Comparison of ENCODE assay signal across 19 cellular contexts in the genomic region with DNA sequence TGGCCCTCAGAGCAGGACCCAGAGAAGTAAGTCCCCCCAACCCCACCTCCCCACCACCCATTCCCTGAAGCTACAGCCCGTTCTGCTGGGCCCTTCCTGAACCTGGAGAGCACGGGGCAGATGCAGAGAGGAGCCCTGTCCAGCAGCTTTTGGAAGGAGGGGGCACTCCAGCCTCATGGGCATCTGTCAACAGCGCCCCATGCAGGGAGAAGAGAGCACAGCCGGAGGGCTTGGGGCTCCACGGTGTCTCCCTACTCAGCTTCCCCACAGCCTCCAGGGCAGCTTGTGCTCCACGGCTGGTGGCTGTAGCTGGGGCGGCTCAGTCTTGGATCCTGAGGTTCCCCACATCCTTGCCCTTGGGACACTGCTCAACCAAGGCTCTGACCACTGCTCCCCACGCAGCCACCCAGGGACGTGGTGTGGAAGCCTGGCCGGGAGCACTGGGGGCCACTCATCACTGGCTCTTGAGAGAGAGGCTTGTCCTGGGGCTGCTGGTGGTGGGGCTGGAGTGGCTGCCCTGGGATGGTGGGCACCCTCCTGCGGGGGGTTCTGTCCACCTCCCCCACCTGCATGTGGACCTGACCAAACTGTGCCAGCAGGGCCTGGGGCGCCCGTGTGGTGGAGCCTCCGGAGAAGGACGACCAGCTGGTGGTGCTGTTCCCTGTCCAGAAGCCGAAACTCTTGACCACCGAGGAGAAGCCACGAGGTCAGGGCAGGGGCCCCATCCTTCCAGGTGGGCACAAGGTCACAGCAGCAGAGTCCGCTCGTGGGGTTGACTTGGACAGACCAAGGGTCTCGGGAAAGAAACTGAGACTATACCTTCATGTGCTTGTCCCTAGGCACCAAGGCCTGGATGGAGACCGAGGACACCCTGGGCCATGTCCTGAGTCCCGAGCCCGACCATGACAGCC. TPM values are rescaled to one million over a fixed set of nuclear protein-coding genes. Genes with fewer than 3 reads are reported as not detected.
DNase-seq lines count a peak whose midpoint lies in the region; ATAC-seq, FAIRE-seq and TF ChIP-seq lines count a peak whose summit lies in the region.
"Had no signal": no experiment of that assay in that cellular context is flagged by ENCODE, and none has a peak within 500 bp of the region (broad histone marks: within the 10 kb centered on the region; RNA-seq: fewer than 3 reads in every experiment).

No MANE protein-coding gene starts in this region.

- CTCF ChIA-PET in K562 (lab: Yijun Ruan, JAX; ENCODE audit: low intra/inter-chr PET ratio) = no interaction called here
- CTCF ChIA-PET in activated naive CD4-positive, alpha-beta T cell treated with anti-CD3 and anti-CD28 coated beads, Interleukin-2, amount 10 ng/mL, durations not matched to agents 7 days and 5 days (lab: Charles Lee) = interaction anchor here (3.5 kb wide), 1 partner anchor 22 kb away, joined by 12 read pairs; no protein-coding TSS in a partner anchor

- no peak overlapping the region for H3K4me3 Mint-ChIP-seq in progenitor cell of endocrine pancreas (ENCODE audit: low read depth)
- no peak overlapping the region for H3K4me3 Mint-ChIP-seq in activated naive CD4-positive, alpha-beta T cell treated with anti-CD3 and anti-CD28 coated beads, Interleukin-2, amount 10 ng/mL, durations not matched to agents 7 days and 5 days
- H3K4me3 Mint-ChIP-seq: nephron had no signal

- TF ChIP-seq CTCF in right atrium auricular region (IDR thresholded peaks at IDR 0.05) (no peak), K562 (IDR thresholded peaks at IDR 0.05 in 2 of 3, conservative IDR thresholded peaks at IDR 0.05 in 1 of 3; ENCODE audit: insufficient read depth in 2 of 3, low read depth in 1 of 3, low read length in 3 of 3) (peak; percentile 22 to 47 (median 42); a peak in 4 of 6 replicates), progenitor cell of endocrine pancreas (IDR thresholded peaks at IDR 0.05; ENCODE audit: unreplicated experiment) (no peak)

- ATAC-seq in right cardiac atrium (no peak), K562 (peak; percentile 72)
- ATAC-seq: gastroesophageal sphincter had no signal

- no peak for TF ChIP-seq RAD21 in K562 (CRISPR knock-in tag; conservative IDR thresholded peaks at IDR 0.05 in 1 of 2, IDR thresholded peaks at IDR 0.05 in 1 of 2)

- H3K27ac ChIP-seq in right cardiac atrium (ENCODE audit: low read length) (no peak overlapping the region), right atrium auricular region (no peak overlapping the region), K562 (ENCODE audit: extremely low read depth, low read depth, low read length) (no peak overlapping the region)
- H3K27ac ChIP-seq: colonic mucosa, gastroesophageal sphincter had no signal

- intact Hi-C loops in right cardiac atrium (cut with DNase I) (no loop called here), K562 (cut with micrococcal nuclease) (no loop called here)

- H4K20me1 ChIP-seq in K562 (replicated peaks; ENCODE audit: control insufficient read depth, insufficient read depth, low read length) = no peaks in the 10 kb centered on the region

- WGBS in right cardiac atrium = 61% methylated on average over 24 of the region's 24 CpGs
- WGBS in K562 (ENCODE audit: insufficient coverage, low coverage, missing lambda C conversion rate) = 46% methylated on average over 13 of the region's 24 CpGs

- H3K36me3 ChIP-seq in right atrium auricular region (no peaks in the 10 kb centered on the region), K562 (ENCODE audit: control insufficient read depth, insufficient read depth, low read length) (peaks cover 12% of the 10 kb centered on the region; the same call in 1 of the 3 replicates)
- H3K36me3 ChIP-seq: colonic mucosa had no signal

- no peaks in the 10 kb centered on the region for H3K27me3 ChIP-seq in right cardiac atrium (ENCODE audit: control insufficient read depth, insufficient read depth)
- no peaks in the 10 kb centered on the region for H3K27me3 ChIP-seq in right atrium auricular region
- no peaks in the 10 kb centered on the region; a peak in 1 of 5 replicates for H3K27me3 ChIP-seq in K562 (ENCODE audit: control insufficient read depth in 2 of 2, insufficient read depth in 2 of 2, low read length in 2 of 2)
- H3K27me3 ChIP-seq: colonic mucosa, Peyer's patch had no signal

- no peak for TF ChIP-seq EP300 in K562 (IDR thresholded peaks at IDR 0.05; ENCODE audit: low read length)

- H3K4me3 ChIP-seq in right cardiac atrium (ENCODE audit: low read length) (no peak overlapping the region), right atrium auricular region (no peak overlapping the region), K562 (no peak overlapping the region)
- H3K4me3 ChIP-seq: colonic mucosa, gastroesophageal sphincter, Peyer's patch had no signal

- H3K9ac ChIP-seq in K562 (ENCODE audit: insufficient read depth in 1 of 2, low read depth in 2 of 2, low read length in 2 of 2) = no peak overlapping the region; a peak in 1 of 4 replicates

- in situ Hi-C loops in K562 (cut with MboI) = no loop called here

- H3K9me3 ChIP-seq in right cardiac atrium (ENCODE audit: control insufficient read depth, low read length) = no peaks in the 10 kb centered on the region
- H3K9me3 ChIP-seq in right atrium auricular region = no peaks in the 10 kb centered on the region
- no peaks in the 10 kb centered on the region for H3K9me3 ChIP-seq in K562 (replicated peaks; ENCODE audit: control insufficient read depth, insufficient read depth, low read depth, low read length)
- H3K9me3 ChIP-seq: colonic mucosa, gastroesophageal sphincter, Peyer's patch had no signal

- POLR2A ChIA-PET in K562 (lab: Yijun Ruan, JAX) = interaction anchor here (0.5 to 1.0 kb wide), 4 partner anchors 15 to 307 kb away, joined by 3 to 4 read pairs (median 3); partner anchors contain the start of gene CALY

- peaks cover 4% of the 10 kb centered on the region for H3K27me3 Mint-ChIP-seq in progenitor cell of endocrine pancreas
- H3K27me3 Mint-ChIP-seq in activated naive CD4-positive, alpha-beta T cell treated with anti-CD3 and anti-CD28 coated beads, Interleukin-2, amount 10 ng/mL, durations not matched to agents 7 days and 5 days = peaks cover 25% of the 10 kb centered on the region

- FAIRE-seq in K562 (lab: Jason Lieb, UNC) = no peak
- FAIRE-seq: astrocyte had no signal

- no peaks in the 10 kb centered on the region for H3K9me1 ChIP-seq in K562 (ENCODE audit: control insufficient read depth, insufficient read depth, low read length)

- DNase-seq in right cardiac atrium = peak in 2 of 3 donors; percentile 42 to 46
- no peak for DNase-seq in right atrium auricular region (ENCODE audit: low spot score)
- peak in 1 of 4 experiments; percentile 32 for DNase-seq in K562 (ENCODE audit: extremely low read depth in 1 of 4, low spot score in 3 of 4)
- no peak for DNase-seq in progenitor cell of endocrine pancreas (ENCODE audit: low spot score, unreplicated experiment)
- no peak for DNase-seq in activated naive CD4-positive, alpha-beta T cell treated with Interleukin-2 at 50 U/mL for 16 hours
- no peak for DNase-seq in activated naive CD4-positive, alpha-beta T cell treated with anti-CD3 and anti-CD28 coated beads, Interleukin-2, amount 10 ng/mL, durations not matched to agents 7 days and 5 days
- DNase-seq: activated gamma-delta T cell, colonic mucosa, HCEC 1CT, mesenchymal stem cell, MM.1S, NCI-H748 treated with DMSO at 0.1 percent for 48 hours, Peyer's patch, retina, T-helper 1 cell had no signal

- H3K79me2 ChIP-seq in K562 (ENCODE audit: control insufficient read depth, insufficient read depth, low read length) = peaks cover 5% of the 10 kb centered on the region

- no peak overlapping the region for H3K4me2 ChIP-seq in K562 (ENCODE audit: insufficient read depth, low read length)

- no TSS peak for BruUV-seq in K562 (replicated peaks; lab: Mats Ljungman, UMichigan)

- no peak overlapping the region for H3K27ac Mint-ChIP-seq in progenitor cell of endocrine pancreas
- H3K27ac Mint-ChIP-seq in activated naive CD4-positive, alpha-beta T cell treated with anti-CD3 and anti-CD28 coated beads, Interleukin-2, amount 10 ng/mL, durations not matched to agents 7 days and 5 days = no peak overlapping the region
- H3K27ac Mint-ChIP-seq: nephron had no signal

- no peak overlapping the region for H2AFZ ChIP-seq in K562 (ENCODE audit: low read depth, low read length)

- H3K36me3 Mint-ChIP-seq in progenitor cell of endocrine pancreas (ENCODE audit: insufficient read depth) = no peaks in the 10 kb centered on the region
- H3K36me3 Mint-ChIP-seq in activated naive CD4-positive, alpha-beta T cell treated with anti-CD3 and anti-CD28 coated beads, Interleukin-2, amount 10 ng/mL, durations not matched to agents 7 days and 5 days = no peaks in the 10 kb centered on the region

- H3K4me1 Mint-ChIP-seq in progenitor cell of endocrine pancreas (ENCODE audit: low read depth) = no peaks in the 10 kb centered on the region
- peaks cover 3% of the 10 kb centered on the region for H3K4me1 Mint-ChIP-seq in activated naive CD4-positive, alpha-beta T cell treated with anti-CD3 and anti-CD28 coated beads, Interleukin-2, amount 10 ng/mL, durations not matched to agents 7 days and 5 days
- H3K4me1 Mint-ChIP-seq: nephron had no signal

- TF ChIP-seq POLR2A in K562 (conservative IDR thresholded peaks at IDR 0.05) = no peak

- H3K4me1 ChIP-seq in right cardiac atrium (ENCODE audit: control insufficient read depth, insufficient read depth, low read length) (no peaks in the 10 kb centered on the region), right atrium auricular region (peaks cover 0 to 5% of the 10 kb centered on the region in 2 donors), K562 (replicated peaks in 1 of 2; ENCODE audit: control insufficient read depth in 2 of 2, insufficient read depth in 2 of 2, low read length in 2 of 2) (peaks cover 0 to 65% of the 10 kb centered on the region in 2 experiments; a peak in 3 of 5 replicates)

- H3K9me3 Mint-ChIP-seq in progenitor cell of endocrine pancreas (ENCODE audit: low read depth) = no peaks in the 10 kb centered on the region
- no peaks in the 10 kb centered on the region for H3K9me3 Mint-ChIP-seq in activated naive CD4-positive, alpha-beta T cell treated with anti-CD3 and anti-CD28 coated beads, Interleukin-2, amount 10 ng/mL, durations not matched to agents 7 days and 5 days
- H3K9me3 Mint-ChIP-seq: nephron had no signal

RNA-seq across cellular contexts. Expression of gene PRAP1, which starts 4.5 kb away (rescaled TPM):
- total RNA-seq in right cardiac atrium (not detected), right atrium auricular region (not detected), K562 (2014; rRNA removed) (not detected in 2 replicates), K562 (2014; rRNA removed; fragmentation: Illumina TruSeq; extraction: Trizol) (not detected in 2 replicates), K562 (2015; rRNA removed; fragmentation: Illumina TruSeq; extraction: Trizol) (not detected in 2 replicates), K562 (2021) (not detected in 2 replicates), progenitor cell of endocrine pancreas (0.62 TPM in 1 of 2 replicates, not detected in the other)
- polyA plus RNA-seq in right cardiac atrium (not detected), K562 (2011; rRNA removed) (not detected in 2 replicates), K562 (2014; fragmentation: Illumina TruSeq; extraction: Trizol) (not detected in 2 replicates), K562 (2014; fragmentation: Nextera tagmentation; extraction: Ambion mirVana) (not detected), K562 (2014; rRNA removed) (0.16 TPM in 1 of 2 replicates, not detected in the other)
- total RNA-seq in K562 (2011; cell fraction: chromatin; rRNA removed; ENCODE audit: low replicate concordance) = not detected in 2 replicates
- total RNA-seq in K562 (2011; cell fraction: nucleolus; rRNA removed) = not detected in 2 replicates
- not detected in 2 replicates for total RNA-seq in K562 (2011; cell fraction: nucleoplasm; rRNA removed)
- 0.07 TPM in 1 of 2 replicates, not detected in the other for polyA plus RNA-seq in K562 (2011; cell fraction: cytosol; rRNA removed)
- polyA plus RNA-seq in K562 (2011; cell fraction: nucleus; rRNA removed) = not detected in 2 replicates
- not detected in 2 replicates for polyA plus RNA-seq in K562 (2012)
- polyA minus RNA-seq in K562 (2011; rRNA and poly(A)+ RNA removed) = not detected in 2 replicates
- not detected in 2 replicates for polyA minus RNA-seq in K562 (2011; cell fraction: cytosol; rRNA and poly(A)+ RNA removed)
- not detected in 2 replicates for polyA minus RNA-seq in K562 (2011; cell fraction: nucleus; rRNA and poly(A)+ RNA removed)
- total RNA-seq: astrocyte, gastroesophageal sphincter, subcutaneous adipose tissue had no signal

RNA-seq across cellular contexts. Expression of gene FUOM, which starts 6.2 kb away (rescaled TPM):
- total RNA-seq in right cardiac atrium (10 to 100 TPM; 19.7 to 25.0 (median 21.8) TPM), right atrium auricular region (10 to 100 TPM in 1 of 2 donors, 1 to 10 TPM in 1; 9.8 to 32.6 TPM), K562 (2014; rRNA removed) (89.7 and 91.1 TPM in 2 replicates), K562 (2014; rRNA removed; fragmentation: Illumina TruSeq; extraction: Trizol) (8.6 and 14.0 TPM in 2 replicates), K562 (2015; rRNA removed; fragmentation: Illumina TruSeq; extraction: Trizol) (26.7 and 27.0 TPM in 2 replicates), K562 (2021) (47.8 and 61.2 TPM in 2 replicates), progenitor cell of endocrine pancreas (14.7 and 16.2 TPM in 2 replicates)
- polyA plus RNA-seq in right cardiac atrium (26.9 TPM), K562 (2011; rRNA removed) (27.4 and 31.3 TPM in 2 replicates), K562 (2014; fragmentation: Illumina TruSeq; extraction: Trizol) (20.4 and 34.6 TPM in 2 replicates), K562 (2014; fragmentation: Nextera tagmentation; extraction: Ambion mirVana) (10 to 100 TPM in 1 of 2 experiments, 1 to 10 TPM in 1; 1.8 to 14.4 TPM), K562 (2014; rRNA removed) (96.1 and 108 TPM in 2 replicates)
- 10.6 and 28.4 TPM in 2 replicates for total RNA-seq in K562 (2011; cell fraction: chromatin; rRNA removed; ENCODE audit: low replicate concordance)
- 42.5 and 54.1 TPM in 2 replicates for total RNA-seq in K562 (2011; cell fraction: nucleolus; rRNA removed)
- total RNA-seq in K562 (2011; cell fraction: nucleoplasm; rRNA removed) = 19.0 and 24.0 TPM in 2 replicates
- 39.9 and 94.4 TPM in 2 replicates for polyA plus RNA-seq in K562 (2011; cell fraction: cytosol; rRNA removed)
- polyA plus RNA-seq in K562 (2011; cell fraction: nucleus; rRNA removed) = 29.5 and 49.3 TPM in 2 replicates
- polyA plus RNA-seq in K562 (2012) = 22.3 and 26.8 TPM in 2 replicates
- 2.1 and 4.9 TPM in 2 replicates for polyA minus RNA-seq in K562 (2011; rRNA and poly(A)+ RNA removed)
- 7.0 and 9.8 TPM in 2 replicates for polyA minus RNA-seq in K562 (2011; cell fraction: cytosol; rRNA and poly(A)+ RNA removed)
- 38.7 and 48.6 TPM in 2 replicates for polyA minus RNA-seq in K562 (2011; cell fraction: nucleus; rRNA and poly(A)+ RNA removed)

RNA-seq across cellular contexts. Expression of gene CALY, which starts 15.0 kb away (rescaled TPM):
- total RNA-seq in right cardiac atrium (not detected), right atrium auricular region (under 1 TPM in 1 of 2 donors, not detected in 1; 0.98 TPM), K562 (2014; rRNA removed) (0.04 TPM in 1 of 2 replicates, not detected in the other), K562 (2014; rRNA removed; fragmentation: Illumina TruSeq; extraction: Trizol) (not detected in 2 replicates), K562 (2015; rRNA removed; fragmentation: Illumina TruSeq; extraction: Trizol) (not detected in 2 replicates), K562 (2021) (not detected in 2 replicates), progenitor cell of endocrine pancreas (2.3 and 2.5 TPM in 2 replicates)
- polyA plus RNA-seq in right cardiac atrium (0.18 TPM), K562 (2011; rRNA removed) (not detected in 2 replicates), K562 (2014; fragmentation: Illumina TruSeq; extraction: Trizol) (not detected in 2 replicates), K562 (2014; fragmentation: Nextera tagmentation; extraction: Ambion mirVana) (not detected), K562 (2014; rRNA removed) (not detected in 2 replicates)
- total RNA-seq in K562 (2011; cell fraction: chromatin; rRNA removed; ENCODE audit: low replicate concordance) = 0.56 TPM in 1 of 2 replicates, not detected in the other
- total RNA-seq in K562 (2011; cell fraction: nucleolus; rRNA removed) = not detected in 2 replicates
- total RNA-seq in K562 (2011; cell fraction: nucleoplasm; rRNA removed) = not detected in 2 replicates
- 0.03 and 0.16 TPM in 2 replicates for polyA plus RNA-seq in K562 (2011; cell fraction: cytosol; rRNA removed)
- polyA plus RNA-seq in K562 (2011; cell fraction: nucleus; rRNA removed) = 0.04 and 0.36 TPM in 2 replicates
- not detected in 2 replicates for polyA plus RNA-seq in K562 (2012)
- not detected in 2 replicates for polyA minus RNA-seq in K562 (2011; rRNA and poly(A)+ RNA removed)
- polyA minus RNA-seq in K562 (2011; cell fraction: cytosol; rRNA and poly(A)+ RNA removed) = not detected in 2 replicates
- not detected in 2 replicates for polyA minus RNA-seq in K562 (2011; cell fraction: nucleus; rRNA and poly(A)+ RNA removed)

RNA-seq across cellular contexts. Expression of gene ECHS1, which starts 21.5 kb away (rescaled TPM):
- 100 to 1,000 TPM in 2 of 4 donors, 10 to 100 TPM in 2; 91.0 to 124 (median 107) TPM for total RNA-seq in right cardiac atrium
- polyA plus RNA-seq in right cardiac atrium = 177 TPM
- 100 to 1,000 TPM in 1 of 2 donors, 10 to 100 TPM in 1; 89.8 to 146 TPM for total RNA-seq in right atrium auricular region
- total RNA-seq in K562 (2011; cell fraction: chromatin; rRNA removed; ENCODE audit: low replicate concordance) = 6.2 and 13.6 TPM in 2 replicates
- 10.1 and 14.7 TPM in 2 replicates for total RNA-seq in K562 (2011; cell fraction: nucleolus; rRNA removed)
- total RNA-seq in K562 (2011; cell fraction: nucleoplasm; rRNA removed) = 9.6 and 10.3 TPM in 2 replicates
- total RNA-seq in K562 (2014; rRNA removed) = 69.5 and 74.3 TPM in 2 replicates
- total RNA-seq in K562 (2014; rRNA removed; fragmentation: Illumina TruSeq; extraction: Trizol) = 43.1 and 46.5 TPM in 2 replicates
- total RNA-seq in K562 (2015; rRNA removed; fragmentation: Illumina TruSeq; extraction: Trizol) = 48.4 and 49.3 TPM in 2 replicates
- 85.3 and 89.5 TPM in 2 replicates for total RNA-seq in K562 (2021)
- 16.6 and 23.5 TPM in 2 replicates for polyA plus RNA-seq in K562 (2011; rRNA removed)
- 23.9 and 38.6 TPM in 2 replicates for polyA plus RNA-seq in K562 (2011; cell fraction: cytosol; rRNA removed)
- polyA plus RNA-seq in K562 (2011; cell fraction: nucleus; rRNA removed) = 31.1 and 34.4 TPM in 2 replicates
- 72.3 and 78.6 TPM in 2 replicates for polyA plus RNA-seq in K562 (2012)
- polyA plus RNA-seq in K562 (2014; fragmentation: Illumina TruSeq; extraction: Trizol) = 67.1 and 68.1 TPM in 2 replicates
- polyA plus RNA-seq in K562 (2014; fragmentation: Nextera tagmentation; extraction: Ambion mirVana) = 100 to 1,000 TPM in 1 of 2 experiments, 10 to 100 TPM in 1; 98.8 to 100 TPM
- polyA plus RNA-seq in K562 (2014; rRNA removed) = 37.4 and 38.0 TPM in 2 replicates
- 12.8 and 14.4 TPM in 2 replicates for polyA minus RNA-seq in K562 (2011; rRNA and poly(A)+ RNA removed)
- polyA minus RNA-seq in K562 (2011; cell fraction: cytosol; rRNA and poly(A)+ RNA removed) = 29.2 and 40.4 TPM in 2 replicates
- 4.2 and 7.0 TPM in 2 replicates for polyA minus RNA-seq in K562 (2011; cell fraction: nucleus; rRNA and poly(A)+ RNA removed)
- 89.7 and 91.4 TPM in 2 replicates for total RNA-seq in progenitor cell of endocrine pancreas

RNA-seq across cellular contexts. Expression of gene PAOX, which starts 27.4 kb away (rescaled TPM):
- 1 to 10 TPM; 2.9 to 3.4 (median 3.2) TPM for total RNA-seq in right cardiac atrium
- polyA plus RNA-seq in right cardiac atrium = 2.7 TPM
- 1 to 10 TPM; 2.4 to 3.5 TPM for total RNA-seq in right atrium auricular region
- total RNA-seq in K562 (2011; cell fraction: chromatin; rRNA removed; ENCODE audit: low replicate concordance) = 4.2 and 13.2 TPM in 2 replicates
- 10.2 and 10.9 TPM in 2 replicates for total RNA-seq in K562 (2011; cell fraction: nucleolus; rRNA removed)
- total RNA-seq in K562 (2011; cell fraction: nucleoplasm; rRNA removed) = 7.6 and 9.1 TPM in 2 replicates
- total RNA-seq in K562 (2014; rRNA removed) = 4.9 and 8.7 TPM in 2 replicates
- 1.1 and 1.6 TPM in 2 replicates for total RNA-seq in K562 (2014; rRNA removed; fragmentation: Illumina TruSeq; extraction: Trizol)
- 2.6 and 2.8 TPM in 2 replicates for total RNA-seq in K562 (2015; rRNA removed; fragmentation: Illumina TruSeq; extraction: Trizol)
- 6.0 and 6.4 TPM in 2 replicates for total RNA-seq in K562 (2021)
- 4.2 and 4.3 TPM in 2 replicates for polyA plus RNA-seq in K562 (2011; rRNA removed)
- polyA plus RNA-seq in K562 (2011; cell fraction: cytosol; rRNA removed) = 5.2 and 10.9 TPM in 2 replicates
- 7.7 and 12.4 TPM in 2 replicates for polyA plus RNA-seq in K562 (2011; cell fraction: nucleus; rRNA removed)
- 3.5 and 4.0 TPM in 2 replicates for polyA plus RNA-seq in K562 (2012)
- polyA plus RNA-seq in K562 (2014; fragmentation: Illumina TruSeq; extraction: Trizol) = 1.4 and 2.0 TPM in 2 replicates
- 1 to 10 TPM in 1 of 2 experiments, under 1 TPM in 1; 0.80 to 1.7 TPM for polyA plus RNA-seq in K562 (2014; fragmentation: Nextera tagmentation; extraction: Ambion mirVana)
- 5.1 and 5.4 TPM in 2 replicates for polyA plus RNA-seq in K562 (2014; rRNA removed)
- 1.0 and 1.4 TPM in 2 replicates for polyA minus RNA-seq in K562 (2011; rRNA and poly(A)+ RNA removed)
- polyA minus RNA-seq in K562 (2011; cell fraction: cytosol; rRNA and poly(A)+ RNA removed) = 0.91 and 3.4 TPM in 2 replicates
- polyA minus RNA-seq in K562 (2011; cell fraction: nucleus; rRNA and poly(A)+ RNA removed) = 3.9 and 4.3 TPM in 2 replicates
- total RNA-seq in progenitor cell of endocrine pancreas = 11.9 and 14.1 TPM in 2 replicates

Comparison
In these comparisons a context has a peak if more than half of its experiments do, and no peak if none do; other contexts are left out.
1. DNase-seq: peak in right cardiac atrium (2 of 3); none in right atrium auricular region (single experiment), progenitor cell of endocrine pancreas (single experiment), activated naive CD4-positive, alpha-beta T cell treated with Interleukin-2 at 50 U/mL for 16 hours (single experiment) and activated naive CD4-positive, alpha-beta T cell treated with anti-CD3 and anti-CD28 coated beads, Interleukin-2, amount 10 ng/mL, durations not matched to agents 7 days and 5 days (single experiment).
2. CTCF ChIP-seq: peak in K562 (3 of 3); none in right atrium auricular region (0 of 2) and progenitor cell of endocrine pancreas (single experiment).